Comparison of ENCODE assay signal across 9 cellular contexts in the genomic region with DNA sequence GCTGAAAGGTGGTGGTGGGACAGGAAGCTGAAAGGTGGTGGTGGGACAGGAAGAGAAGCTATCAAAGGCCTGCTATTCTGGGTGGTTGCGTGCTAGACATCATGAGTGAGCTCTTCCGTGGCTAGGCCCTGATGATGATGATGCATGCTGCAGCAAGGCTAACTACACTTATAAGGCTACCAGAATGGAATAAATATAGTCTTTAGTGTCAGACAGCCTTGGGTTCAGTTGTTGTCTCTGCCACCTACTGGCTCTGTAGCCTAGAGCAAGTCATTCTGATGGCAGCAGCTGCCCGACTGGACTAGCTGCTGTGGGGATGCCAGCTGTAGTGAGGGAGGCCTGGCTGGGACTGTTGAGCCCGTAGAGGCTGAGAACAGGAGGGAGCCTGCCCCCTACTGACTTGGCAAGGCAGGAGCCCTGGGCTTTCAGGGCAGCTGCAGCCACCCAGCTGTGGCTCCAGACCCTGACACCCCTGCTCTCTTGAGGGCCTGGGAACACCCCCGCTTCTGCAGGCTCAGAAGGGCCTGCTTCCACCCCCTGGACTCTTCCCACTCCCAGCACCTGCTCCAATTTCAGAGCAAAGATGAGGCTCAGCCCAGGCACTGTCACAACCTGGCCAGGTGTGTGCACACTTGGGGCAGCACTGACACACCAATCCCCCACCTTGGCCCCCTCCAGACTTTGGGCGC. TPM values are rescaled to one million over a fixed set of nuclear protein-coding genes. Genes with fewer than 3 reads are reported as not detected.
DNase-seq lines count a peak whose midpoint lies in the region; ATAC-seq, FAIRE-seq and TF ChIP-seq lines count a peak whose summit lies in the region.
"Had no signal": no experiment of that assay in that cellular context is flagged by ENCODE, and none has a peak within 500 bp of the region (broad histone marks: within the 10 kb centered on the region; RNA-seq: fewer than 3 reads in every experiment).

No MANE protein-coding gene starts in this region.

- H3K36me3 ChIP-seq in SK-N-SH (replicated peaks in 1 of 2; ENCODE audit: control insufficient read depth in 1 of 2, insufficient read depth in 2 of 2, low read length in 1 of 2) (no peaks in the 10 kb centered on the region), Caco-2 (ENCODE audit: control insufficient read depth, insufficient read depth, low read length) (no peaks in the 10 kb centered on the region), uterus (no peaks in the 10 kb centered on the region)

- TF ChIP-seq CTCF in SK-N-SH (IDR thresholded peaks at IDR 0.05) (peak; percentile 15; the same call in 1 of the 2 replicates), Caco-2 (IDR thresholded peaks at IDR 0.05; ENCODE audit: insufficient read depth in 1 of 2, low read depth in 1 of 2, low read length in 1 of 2, severe bottlenecking in 1 of 2, unreplicated experiment in 1 of 2) (no peak), uterus (IDR thresholded peaks at IDR 0.05) (no peak)

- H3K4me3 ChIP-seq in SK-N-SH (ENCODE audit: low read depth in 2 of 2, low read length in 1 of 2): no peak overlapping the region
- H3K4me3 ChIP-seq in Caco-2 (ENCODE audit: low read depth, low read length): no peak overlapping the region
- H3K4me3 ChIP-seq in uterus: no peak overlapping the region
- H3K4me3 ChIP-seq: SK-N-MC had no signal

- TF ChIP-seq POLR2A in uterus (IDR thresholded peaks at IDR 0.05): no peak

- 98% methylated on average over 3 of the region's 6 CpGs for WGBS in SK-N-SH (ENCODE audit: low lambda C conversion rate)

- peaks cover 36% of the 10 kb centered on the region for H3K36me3 Mint-ChIP-seq in activated naive CD8-positive, alpha-beta T cell treated with anti-CD3 and anti-CD28 coated beads, Interleukin-2, amount 50 U/mL, for 24 hours (ENCODE audit: low read depth)
- H3K36me3 Mint-ChIP-seq in Caco-2 (ENCODE audit: insufficient read depth, unreplicated experiment): no peaks in the 10 kb centered on the region

- no peaks in the 10 kb centered on the region for H3K9me2 ChIP-seq in SK-N-SH

- no TSS peak for BruUV-seq in Caco-2 (replicated peaks; lab: Mats Ljungman, UMichigan)

- FAIRE-seq in GM18507 (lab: Jason Lieb, UNC): peak; percentile 88

- H3K27me3 ChIP-seq in SK-N-SH (ENCODE audit: insufficient read depth) (no peaks in the 10 kb centered on the region), Caco-2 (replicated peaks; ENCODE audit: control insufficient read depth, insufficient read depth, low read length) (no peaks in the 10 kb centered on the region), uterus (no peaks in the 10 kb centered on the region)

- peak; percentile 13; the same call in 1 of the 2 replicates for TF ChIP-seq RAD21 in SK-N-SH (IDR thresholded peaks at IDR 0.05; ENCODE audit: low read length)

- peaks cover 80% of the 10 kb centered on the region for H3K4me1 Mint-ChIP-seq in activated naive CD8-positive, alpha-beta T cell treated with anti-CD3 and anti-CD28 coated beads, Interleukin-2, amount 50 U/mL, for 24 hours
- H3K4me1 Mint-ChIP-seq in Caco-2 (ENCODE audit: low read depth, unreplicated experiment): no peaks in the 10 kb centered on the region

- no peak for TF ChIP-seq EP300 in SK-N-SH (IDR thresholded peaks at IDR 0.05; ENCODE audit: borderline replicate concordance in 1 of 2, low read depth in 1 of 2, low read length in 1 of 2)

- peaks cover 4% of the 10 kb centered on the region for H3K9me3 Mint-ChIP-seq in activated naive CD8-positive, alpha-beta T cell treated with anti-CD3 and anti-CD28 coated beads, Interleukin-2, amount 50 U/mL, for 24 hours
- H3K9me3 Mint-ChIP-seq in Caco-2 (ENCODE audit: unreplicated experiment): no peaks in the 10 kb centered on the region

- intact Hi-C loops in Caco-2 (cut with micrococcal nuclease; ENCODE audit: unreplicated experiment) (no loop called here), uterus (cut with DNase I; ENCODE audit: low total_unique reads) (no loop called here)

- H3K9ac ChIP-seq in SK-N-SH: no peak overlapping the region

- no peak overlapping the region for H3K4me2 ChIP-seq in SK-N-SH

- H3K9me3 ChIP-seq in SK-N-SH (no peaks in the 10 kb centered on the region), Caco-2 (no peaks in the 10 kb centered on the region; the same call in 1 of the 2 replicates), uterus (no peaks in the 10 kb centered on the region)

- H3K27me3 Mint-ChIP-seq in activated naive CD8-positive, alpha-beta T cell treated with anti-CD3 and anti-CD28 coated beads, Interleukin-2, amount 50 U/mL, for 24 hours: no peaks in the 10 kb centered on the region
- H3K27me3 Mint-ChIP-seq in Caco-2 (ENCODE audit: insufficient read depth, unreplicated experiment): peaks cover under 1% of the 10 kb centered on the region

- H2AFZ ChIP-seq in SK-N-SH (ENCODE audit: low read depth): no peak overlapping the region

- H3K4me1 ChIP-seq in SK-N-SH (ENCODE audit: control insufficient read depth in 1 of 2, insufficient read depth in 2 of 2, low read depth in 1 of 2, low read length in 1 of 2) (no peaks in the 10 kb centered on the region), Caco-2 (no peaks in the 10 kb centered on the region), uterus (no peaks in the 10 kb centered on the region)

- peak overlapping the region; percentile 31 for H3K4me3 Mint-ChIP-seq in activated naive CD8-positive, alpha-beta T cell treated with anti-CD3 and anti-CD28 coated beads, Interleukin-2, amount 50 U/mL, for 24 hours
- no peak overlapping the region for H3K4me3 Mint-ChIP-seq in Caco-2 (ENCODE audit: unreplicated experiment)

- peak; percentile 91 for ATAC-seq in HG02798 (IDR thresholded peaks at IDR 0.05; ENCODE audit: poor library complexity, unreplicated experiment)
- ATAC-seq in activated naive CD8-positive, alpha-beta T cell treated with anti-CD3 and anti-CD28 coated beads, Interleukin-2, amount 50 U/mL, for 24 hours: peak; percentile 88

- POLR2A ChIA-PET in SK-N-SH (lab: Yijun Ruan, JAX) (no interaction called here), Caco-2 (lab: Charles Lee) (no interaction called here)

- H4K20me1 ChIP-seq in SK-N-SH (ENCODE audit: insufficient read depth): no peaks in the 10 kb centered on the region

- H3K27ac ChIP-seq in SK-N-SH (ENCODE audit: low read depth in 2 of 2, low read length in 1 of 2): no peak overlapping the region
- no peak overlapping the region for H3K27ac ChIP-seq in uterus
- H3K27ac ChIP-seq: SK-N-MC had no signal

- CTCF ChIA-PET in SK-N-SH (lab: Yijun Ruan, JAX) (no interaction called here), Caco-2 (lab: Charles Lee) (interaction anchor here (1.0 kb wide), 1 partner anchor 39 kb away, joined by 3 read pairs; no protein-coding TSS in a partner anchor)

- H3K79me2 ChIP-seq in SK-N-SH (ENCODE audit: insufficient read depth): no peaks in the 10 kb centered on the region

- no peaks in the 10 kb centered on the region for H3F3A ChIP-seq in SK-N-SH (replicated peaks; ENCODE audit: insufficient read depth)

- DNase-seq in GM18507 (ENCODE audit: extremely low spot score, insufficient read length, low read depth): no peak
- DNase-seq in SK-N-SH: no peak
- peak; percentile 70 for DNase-seq in activated naive CD8-positive, alpha-beta T cell treated with anti-CD3 and anti-CD28 coated beads, Interleukin-2, amount 50 U/mL, for 24 hours
- DNase-seq in stimulated activated CD8-positive, alpha-beta memory T cell treated with anti-CD3 and anti-CD28 coated beads, Interleukin-12 subunit alpha, Interleukin-12 subunit beta, amount 100 ng/mL, for 4 hours (ENCODE audit: low read depth): peak; percentile 53
- DNase-seq in Caco-2: no peak
- no peak for DNase-seq in uterus
- no peak for DNase-seq in NCI-H446 treated with DMSO at 0.1 percent for 48 hours (lab: John Stamatoyannopoulos, UW)

- peak overlapping the region; percentile 93 for H3K27ac Mint-ChIP-seq in activated naive CD8-positive, alpha-beta T cell treated with anti-CD3 and anti-CD28 coated beads, Interleukin-2, amount 50 U/mL, for 24 hours
- H3K27ac Mint-ChIP-seq in Caco-2 (ENCODE audit: unreplicated experiment): no peak overlapping the region

TF ChIP-seq in SK-N-SH, 30 proteins besides CTCF, POLR2A, EP300 and RAD21:
- TF ChIP-seq, protein P1, sequence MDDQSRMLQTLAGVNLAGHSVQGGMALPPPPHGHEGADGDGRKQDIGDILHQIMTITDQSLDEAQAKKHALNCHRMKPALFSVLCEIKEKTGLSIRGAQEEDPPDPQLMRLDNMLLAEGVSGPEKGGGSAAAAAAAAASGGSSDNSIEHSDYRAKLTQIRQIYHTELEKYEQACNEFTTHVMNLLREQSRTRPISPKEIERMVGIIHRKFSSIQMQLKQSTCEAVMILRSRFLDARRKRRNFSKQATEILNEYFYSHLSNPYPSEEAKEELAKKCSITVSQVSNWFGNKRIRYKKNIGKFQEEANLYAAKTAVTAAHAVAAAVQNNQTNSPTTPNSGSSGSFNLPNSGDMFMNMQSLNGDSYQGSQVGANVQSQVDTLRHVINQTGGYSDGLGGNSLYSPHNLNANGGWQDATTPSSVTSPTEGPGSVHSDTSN (IDR thresholded peaks at IDR 0.05): no peak
- TF ChIP-seq SIN3A (IDR thresholded peaks at IDR 0.05; ENCODE audit: borderline replicate concordance, low read depth, low read length) (no peak), RXRA (IDR thresholded peaks at IDR 0.05; ENCODE audit: borderline replicate concordance, low read depth) (no peak), TCF12 (IDR thresholded peaks at IDR 0.05) (no peak)
- TF ChIP-seq, protein P2, sequence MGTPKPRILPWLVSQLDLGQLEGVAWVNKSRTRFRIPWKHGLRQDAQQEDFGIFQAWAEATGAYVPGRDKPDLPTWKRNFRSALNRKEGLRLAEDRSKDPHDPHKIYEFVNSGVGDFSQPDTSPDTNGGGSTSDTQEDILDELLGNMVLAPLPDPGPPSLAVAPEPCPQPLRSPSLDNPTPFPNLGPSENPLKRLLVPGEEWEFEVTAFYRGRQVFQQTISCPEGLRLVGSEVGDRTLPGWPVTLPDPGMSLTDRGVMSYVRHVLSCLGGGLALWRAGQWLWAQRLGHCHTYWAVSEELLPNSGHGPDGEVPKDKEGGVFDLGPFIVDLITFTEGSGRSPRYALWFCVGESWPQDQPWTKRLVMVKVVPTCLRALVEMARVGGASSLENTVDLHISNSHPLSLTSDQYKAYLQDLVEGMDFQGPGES (IDR thresholded peaks at IDR 0.05; ENCODE audit: low read depth, low read length): no peak
- TF ChIP-seq, protein P3, sequence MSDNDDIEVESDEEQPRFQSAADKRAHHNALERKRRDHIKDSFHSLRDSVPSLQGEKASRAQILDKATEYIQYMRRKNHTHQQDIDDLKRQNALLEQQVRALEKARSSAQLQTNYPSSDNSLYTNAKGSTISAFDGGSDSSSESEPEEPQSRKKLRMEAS (IDR thresholded peaks at IDR 0.05; ENCODE audit: low read depth): no peak

RNA-seq across cellular contexts. Expression of a gene that starts 21.4 kb away (rescaled TPM):
- 0.76 and 1.3 TPM in 2 replicates for polyA plus RNA-seq in SK-N-SH (2012; rRNA removed)
- polyA plus RNA-seq in SK-N-SH (2012; cell fraction: cytosol; rRNA removed): 1.3 and 1.4 TPM in 2 replicates
- 0.47 and 0.83 TPM in 2 replicates for polyA plus RNA-seq in SK-N-SH (2012; cell fraction: nucleus; rRNA removed)
- total RNA-seq in Caco-2 (2022): 0.14 and 0.20 TPM in 2 replicates
- total RNA-seq in uterus: under 1 TPM in 1 of 4 donors, not detected in 3; 0.35 TPM

RNA-seq across cellular contexts. Expression of a gene that starts 57.9 kb away (rescaled TPM):
- 3.9 and 6.5 TPM in 2 replicates for polyA plus RNA-seq in SK-N-SH (2012; rRNA removed)
- polyA plus RNA-seq in SK-N-SH (2012; cell fraction: cytosol; rRNA removed): 3.9 and 4.8 TPM in 2 replicates
- polyA plus RNA-seq in SK-N-SH (2012; cell fraction: nucleus; rRNA removed): 7.1 and 15.1 TPM in 2 replicates
- total RNA-seq in Caco-2 (2022) (25.8 and 36.6 TPM in 2 replicates), uterus (1 to 10 TPM in 2 of 4 donors, under 1 TPM in 2; under 0.01 to 1.0 (median 0.65) TPM)

Comparison
In these comparisons a context has a peak if more than half of its experiments do, and no peak if none do; other contexts are left out.
1. DNase-seq: peak in activated naive CD8-positive, alpha-beta T cell treated with anti-CD3 and anti-CD28 coated beads, Interleukin-2, amount 50 U/mL, for 24 hours (single experiment) and stimulated activated CD8-positive, alpha-beta memory T cell treated with anti-CD3 and anti-CD28 coated beads, Interleukin-12 subunit alpha, Interleukin-12 subunit beta, amount 100 ng/mL, for 4 hours (single experiment); none in GM18507 (single experiment), SK-N-SH (single experiment), Caco-2 (0 of 2), uterus (0 of 2) and NCI-H446 treated with DMSO at 0.1 percent for 48 hours (single experiment).
2. RNA of a gene that starts 57.9 kb away (total RNA-seq): 25.8 to 36.6 TPM in Caco-2; under 0.01 to 1.0 TPM in uterus; every median in the first group is over 10 times any median in the second.